In the genomic region with DNA sequence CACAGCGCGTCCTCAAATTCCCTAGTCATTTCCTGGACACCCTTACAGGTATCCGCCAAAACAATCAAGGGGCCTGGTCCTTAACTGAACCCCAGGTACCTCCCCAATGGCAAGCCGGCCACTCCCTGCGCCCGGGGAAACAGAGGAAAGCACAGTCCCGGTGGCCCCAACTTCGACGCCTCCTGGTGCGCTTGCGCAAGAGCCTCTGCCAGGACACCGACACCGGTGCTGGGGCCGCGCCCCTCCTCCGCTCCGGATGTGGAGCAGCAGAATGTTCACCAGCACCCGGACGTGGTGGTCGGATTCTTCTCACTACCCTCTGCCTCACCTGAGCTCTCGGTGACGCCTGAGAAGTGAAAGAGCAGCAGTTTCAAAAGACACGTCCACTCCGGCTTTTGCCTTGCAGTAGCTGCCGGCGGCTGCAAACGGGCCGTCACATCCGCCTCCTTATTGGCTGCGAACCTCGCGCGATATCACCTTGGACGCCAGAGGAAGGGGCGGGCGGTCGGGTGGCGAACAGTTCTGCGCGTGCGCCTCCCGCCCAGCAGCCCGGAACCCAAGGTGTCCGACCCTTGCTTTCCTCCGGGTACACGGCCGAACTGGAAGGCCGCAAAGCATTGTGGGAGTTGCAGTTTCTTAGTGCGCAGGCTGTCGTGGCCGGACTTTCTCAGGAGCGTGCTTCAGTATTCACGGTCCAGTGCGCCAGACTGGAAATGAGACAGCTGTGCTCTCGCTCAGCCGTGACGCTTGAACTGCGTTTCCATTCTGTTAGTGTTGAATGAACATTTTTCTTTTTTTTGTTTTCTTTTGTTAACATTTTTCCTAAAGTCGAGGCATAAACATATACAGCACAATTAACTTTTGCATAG, we compare ENCODE assay signal across 8 cellular contexts. TPM values are rescaled to one million over a fixed set of nuclear protein-coding genes. Genes with fewer than 3 reads are reported as not detected.
DNase-seq lines count a peak whose midpoint lies in the region; ATAC-seq and TF ChIP-seq lines count a peak whose summit lies in the region.

Gene TXNDC9 (minus strand): TSS at position 423 of the 869 bp plus-strand sequence. CDS start 3,123 bp downstream, outside the sequence.

- H3K9me3 Mint-ChIP-seq in activated T-cell treated with anti-CD3 and anti-CD28 coated beads, Interleukin-2, amount 50 U/mL, for 24 hours: no peaks in the 10 kb centered on the region

- no peaks in the 10 kb centered on the region for H3K9me3 ChIP-seq in esophagus muscularis mucosa
- H3K9me3 ChIP-seq in muscle layer of duodenum (ENCODE audit: control insufficient read depth in 1 of 2, low read length in 2 of 2): no peaks in the 10 kb centered on the region

- H3K36me3 Mint-ChIP-seq in activated T-cell treated with anti-CD3 and anti-CD28 coated beads, Interleukin-2, amount 50 U/mL, for 24 hours (ENCODE audit: low read depth): peaks cover 35% of the 10 kb centered on the region

- peak; percentile 98 for DNase-seq in DMS79 (lab: John Stamatoyannopoulos, UW)
- peak; percentile 97 for DNase-seq in KG1 (lab: John Stamatoyannopoulos, UW)
- peak; percentile 96 for DNase-seq in activated T-cell treated with anti-CD3 and anti-CD28 coated beads, Interleukin-2, amount 50 U/mL, for 24 hours
- peak; percentile 99 for DNase-seq in esophagus muscularis mucosa (ENCODE audit: extremely low spot score)
- peak; percentile 95 to 97 for DNase-seq in stimulated activated CD8-positive, alpha-beta memory T cell treated with anti-CD3 and anti-CD28 coated beads, Interleukin-7, amount 100 ng/mL, for 4 hours (ENCODE audit: low read depth in 2 of 2)

- 0% methylated on average over 28 of the region's 59 CpGs for WGBS in esophagus muscularis mucosa

- no peak within 1 kb of the TSS for H3K27ac Mint-ChIP-seq in activated T-cell treated with anti-CD3 and anti-CD28 coated beads, Interleukin-2, amount 50 U/mL, for 24 hours

- TF ChIP-seq CTCF in esophagus muscularis mucosa (IDR thresholded peaks at IDR 0.05): peak in 1 of 3 experiments; percentile 29

- H3K36me3 ChIP-seq in esophagus muscularis mucosa: peaks cover 12 to 20% (median 17%) of the 10 kb centered on the region in 4 donors
- H3K36me3 ChIP-seq in muscle layer of duodenum (ENCODE audit: control insufficient read depth in 1 of 2, insufficient read depth in 2 of 2, low read length in 2 of 2): peaks cover 11 to 22% of the 10 kb centered on the region in 2 donors

- H3K27ac ChIP-seq in esophagus muscularis mucosa (replicated peaks in 1 of 4) (peak within 1 kb of the TSS; percentile 82 to 93 (median 90)), muscle layer of duodenum (ENCODE audit: low read length) (peak within 1 kb of the TSS; percentile 91)

- H3K4me3 Mint-ChIP-seq in activated T-cell treated with anti-CD3 and anti-CD28 coated beads, Interleukin-2, amount 50 U/mL, for 24 hours: no peak within 1 kb of the TSS

- H3K27me3 Mint-ChIP-seq in activated T-cell treated with anti-CD3 and anti-CD28 coated beads, Interleukin-2, amount 50 U/mL, for 24 hours: no peaks in the 10 kb centered on the region

- TF ChIP-seq POLR2A in esophagus muscularis mucosa (IDR thresholded peaks at IDR 0.05; ENCODE audit: low read depth): peak; percentile 2

- TF ChIP-seq EP300 in esophagus muscularis mucosa (IDR thresholded peaks at IDR 0.05): no peak

- H3K27me3 ChIP-seq in esophagus muscularis mucosa (no peaks in the 10 kb centered on the region), muscle layer of duodenum (ENCODE audit: low read depth, low read length) (no peaks in the 10 kb centered on the region)

- peaks cover 49% of the 10 kb centered on the region for H3K4me1 Mint-ChIP-seq in activated T-cell treated with anti-CD3 and anti-CD28 coated beads, Interleukin-2, amount 50 U/mL, for 24 hours (ENCODE audit: low read depth)

- H3K4me1 ChIP-seq in esophagus muscularis mucosa (peaks cover 41 to 53% (median 51%) of the 10 kb centered on the region in 4 donors), muscle layer of duodenum (ENCODE audit: control insufficient read depth in 1 of 2, insufficient read depth in 2 of 2, low read length in 2 of 2) (peaks cover 0 to 24% of the 10 kb centered on the region in 2 donors)

- H3K4me3 ChIP-seq in esophagus muscularis mucosa (peak within 1 kb of the TSS; percentile 68 to 94 (median 82)), muscle layer of duodenum (ENCODE audit: low read depth in 1 of 2, low read length in 2 of 2) (peak within 1 kb of the TSS; percentile 92 to 93)

- intact Hi-C loops in esophagus muscularis mucosa (cut with DNase I): loop anchor here (2.0 to 10.0 kb wide), 3 partner anchors 154 to 181 kb away; partner anchors contain the start of genes LIPT1, MITD1, MRPL30 and REV1

- ATAC-seq in GM21737 (IDR thresholded peaks at IDR 0.05; ENCODE audit: unreplicated experiment): peak; percentile 73

TF ChIP-seq in PFSK-1, 5 proteins besides CTCF, POLR2A, EP300 and RAD21:
- TF ChIP-seq, protein P1, sequence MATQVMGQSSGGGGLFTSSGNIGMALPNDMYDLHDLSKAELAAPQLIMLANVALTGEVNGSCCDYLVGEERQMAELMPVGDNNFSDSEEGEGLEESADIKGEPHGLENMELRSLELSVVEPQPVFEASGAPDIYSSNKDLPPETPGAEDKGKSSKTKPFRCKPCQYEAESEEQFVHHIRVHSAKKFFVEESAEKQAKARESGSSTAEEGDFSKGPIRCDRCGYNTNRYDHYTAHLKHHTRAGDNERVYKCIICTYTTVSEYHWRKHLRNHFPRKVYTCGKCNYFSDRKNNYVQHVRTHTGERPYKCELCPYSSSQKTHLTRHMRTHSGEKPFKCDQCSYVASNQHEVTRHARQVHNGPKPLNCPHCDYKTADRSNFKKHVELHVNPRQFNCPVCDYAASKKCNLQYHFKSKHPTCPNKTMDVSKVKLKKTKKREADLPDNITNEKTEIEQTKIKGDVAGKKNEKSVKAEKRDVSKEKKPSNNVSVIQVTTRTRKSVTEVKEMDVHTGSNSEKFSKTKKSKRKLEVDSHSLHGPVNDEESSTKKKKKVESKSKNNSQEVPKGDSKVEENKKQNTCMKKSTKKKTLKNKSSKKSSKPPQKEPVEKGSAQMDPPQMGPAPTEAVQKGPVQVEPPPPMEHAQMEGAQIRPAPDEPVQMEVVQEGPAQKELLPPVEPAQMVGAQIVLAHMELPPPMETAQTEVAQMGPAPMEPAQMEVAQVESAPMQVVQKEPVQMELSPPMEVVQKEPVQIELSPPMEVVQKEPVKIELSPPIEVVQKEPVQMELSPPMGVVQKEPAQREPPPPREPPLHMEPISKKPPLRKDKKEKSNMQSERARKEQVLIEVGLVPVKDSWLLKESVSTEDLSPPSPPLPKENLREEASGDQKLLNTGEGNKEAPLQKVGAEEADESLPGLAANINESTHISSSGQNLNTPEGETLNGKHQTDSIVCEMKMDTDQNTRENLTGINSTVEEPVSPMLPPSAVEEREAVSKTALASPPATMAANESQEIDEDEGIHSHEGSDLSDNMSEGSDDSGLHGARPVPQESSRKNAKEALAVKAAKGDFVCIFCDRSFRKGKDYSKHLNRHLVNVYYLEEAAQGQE (IDR thresholded peaks at IDR 0.05; ENCODE audit: insufficient read depth in 1 of 2, low read depth in 2 of 2, low read length in 2 of 2): 0 out of 4 replicates have a peak, but pooled peaks of 1 of the 2 experiments have one; percentile 11
- TF ChIP-seq POLR2AphosphoS5 (IDR thresholded peaks at IDR 0.05; ENCODE audit: low read depth, low read length): peak; percentile 97
- 0 out of 2 replicates have a peak, but pooled peaks have one; percentile 29 for TF ChIP-seq SIN3A (IDR thresholded peaks at IDR 0.05; ENCODE audit: borderline replicate concordance, insufficient read depth, low read length)
- TF ChIP-seq TAF1 (IDR thresholded peaks at IDR 0.05; ENCODE audit: borderline replicate concordance, insufficient read depth, low read length): peak; percentile 67; the same call in 1 of the 2 replicates
- TF ChIP-seq FOXP2 (optimal IDR thresholded peaks at IDR 0.05; ENCODE audit: borderline replicate concordance, extremely low read depth, extremely low read length, insufficient read depth): peak; percentile 90

RNA-seq across cellular contexts. Expression of gene TXNDC9, which starts in this region (rescaled TPM):
- polyA plus RNA-seq in PFSK-1 (2012; ENCODE audit: insufficient read length, low read depth): 26.3 TPM
- total RNA-seq in esophagus muscularis mucosa: 10 to 100 TPM; 19.9 to 30.3 (median 24.2) TPM

Comparison
In these comparisons a context has a peak if more than half of its experiments do, and no peak if none do; other contexts are left out.
1. Peak in every context shown above with its lines: DNase-seq, ATAC-seq, H3K4me3 ChIP-seq and H3K27ac ChIP-seq.